In genomic region chr2:9800975-9801723, GRCh38 we compare ENCODE assay signal across 8 cellular contexts.
DNase-seq lines count a peak whose midpoint lies in the region; ATAC-seq, FAIRE-seq and TF ChIP-seq lines count a peak whose summit lies in the region.

No MANE protein-coding gene starts in this region.

- ATAC-seq in GM19467 (IDR thresholded peaks at IDR 0.05; ENCODE audit: unreplicated experiment) = no peak
- no peak for ATAC-seq in GM21717 (IDR thresholded peaks at IDR 0.05; ENCODE audit: unreplicated experiment)

- DNase-seq in H54 (ENCODE audit: insufficient read length, low spot score) (peak; percentile 58), T-helper 9 cell (peak; percentile 61), epithelial cell of prostate (ENCODE audit: low read depth, low spot score) (peak; percentile 98), NCI-H1048 (lab: John Stamatoyannopoulos, UW) (no peak), kidney tubule cell (ENCODE audit: low spot score) (no peak)
- DNase-seq in stimulated activated CD4-positive, alpha-beta T cell treated with anti-CD3 and anti-CD28 coated beads, Interleukin-1b, Interleukin-23, amount 100 ng/mL, for 1 hour (ENCODE audit: low read depth in 2 of 2) = peak; percentile 21 to 42

- no peak for FAIRE-seq in H54 (lab: Jason Lieb, UNC)

- H3K27ac ChIP-seq in epithelial cell of prostate = peak overlapping the region; percentile 100

- TF ChIP-seq POLR2A in H54 (IDR thresholded peaks at IDR 0.05; ENCODE audit: low read depth, low read length) = no peak

Comparison
In these comparisons a context has a peak if more than half of its experiments do, and no peak if none do; other contexts are left out.
1. DNase-seq: peak in H54 (single experiment), T-helper 9 cell (single experiment), epithelial cell of prostate (single experiment) and stimulated activated CD4-positive, alpha-beta T cell treated with anti-CD3 and anti-CD28 coated beads, Interleukin-1b, Interleukin-23, amount 100 ng/mL, for 1 hour (2 of 2); none in NCI-H1048 (single experiment) and kidney tubule cell (single experiment).